In the genomic region with DNA sequence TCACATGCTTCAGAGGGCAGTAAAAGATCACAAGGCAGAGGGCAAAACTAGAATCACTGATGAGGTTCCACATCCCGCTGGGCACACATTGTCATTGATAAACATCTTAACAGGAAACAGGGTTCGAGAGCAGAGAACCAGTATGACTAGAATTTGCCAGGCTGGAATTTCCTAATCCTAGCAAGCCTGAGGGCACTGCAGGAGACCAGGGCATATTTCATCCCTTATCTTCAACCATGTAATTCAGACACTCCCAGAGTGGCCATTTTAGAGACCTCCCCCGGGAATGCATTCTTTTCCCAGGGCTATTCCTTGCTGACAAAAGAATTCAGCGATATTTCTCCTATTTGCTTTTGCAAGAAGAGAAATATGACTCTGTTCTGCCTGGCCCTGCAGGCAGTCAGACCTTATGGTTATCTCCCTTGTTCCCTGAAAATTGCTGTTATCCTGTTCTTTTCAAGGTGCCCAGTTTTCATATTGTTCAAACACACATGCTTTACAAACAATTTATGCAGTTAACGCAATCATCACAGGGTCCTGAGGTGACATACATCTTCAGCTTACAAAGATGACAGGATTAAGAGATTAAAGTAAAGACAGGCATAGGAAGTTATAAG, we compare ENCODE assay signal across 11 cellular contexts. TPM values are rescaled to one million over a fixed set of nuclear protein-coding genes. Genes with fewer than 3 reads are reported as not detected.
DNase-seq lines count a peak whose midpoint lies in the region; ATAC-seq, FAIRE-seq and TF ChIP-seq lines count a peak whose summit lies in the region.
"Not testable (repeated sequence)": the region's sequence is repeated elsewhere in the genome, so short reads cannot be mapped to it uniquely, and the experiment has no call there.
"Had no signal": no experiment of that assay in that cellular context is flagged by ENCODE, and none has a peak within 500 bp of the region (broad histone marks: within the 10 kb centered on the region; RNA-seq: fewer than 3 reads in every experiment).

No MANE protein-coding gene starts in this region.

- H3K36me3 Mint-ChIP-seq in GM23338 (ENCODE audit: low read depth): peaks cover 25% of the 10 kb centered on the region; the same call in 2 of the 3 replicates
- not testable (repeated sequence) for H3K36me3 Mint-ChIP-seq in activated CD4-positive, alpha-beta T cell treated with anti-CD3 and anti-CD28 coated beads, Interleukin-2, amount 10 ng/mL, durations not matched to agents 24 days and 14 days (ENCODE audit: low read depth)

- not testable (repeated sequence) for H3K27ac ChIP-seq in GM23338 (ENCODE audit: low read depth); HEK293 (ENCODE audit: extremely low read depth, low read depth, low read length); OCI-LY7 (ENCODE audit: low read depth, low read length, poor library complexity, severe bottlenecking); K562 (ENCODE audit: extremely low read depth, low read depth, low read length); esophagus muscularis mucosa (replicated peaks in 1 of 4); trophoblast cell (ENCODE audit: low read depth, low read length)

- not testable (repeated sequence) for H2AFZ ChIP-seq in GM23338; OCI-LY7 (ENCODE audit: low read length); K562 (ENCODE audit: low read depth, low read length); trophoblast cell (ENCODE audit: insufficient read depth, low read length, poor library complexity)

- POLR2A ChIA-PET in HEK293 (lab: Yijun Ruan, JAX); K562 (lab: Yijun Ruan, JAX): not testable (repeated sequence)
- POLR2A ChIA-PET in OCI-LY7 (lab: Charles Lee): interaction anchor here (0.7 to 1.0 kb wide), 3 partner anchors 97 to 699 kb away, joined by 3 to 4 read pairs (median 3); no protein-coding TSS in a partner anchor

- not testable (repeated sequence) for H3F3A ChIP-seq in GM23338 (replicated peaks; ENCODE audit: low read depth)

- not testable (repeated sequence) for H4K12ac ChIP-seq in trophoblast cell (ENCODE audit: low read depth, low read length)

- CTCF ChIA-PET in HEK293 (lab: Yijun Ruan, JAX): interaction anchor here (1.5 kb wide), 1 partner anchor 18 kb away, joined by 4 read pairs; no protein-coding TSS in a partner anchor
- CTCF ChIA-PET in OCI-LY7 (lab: Charles Lee; ENCODE audit: unreplicated experiment); K562 (lab: Yijun Ruan, JAX; ENCODE audit: low intra/inter-chr PET ratio): not testable (repeated sequence)

- not testable (repeated sequence) for H2BK12ac ChIP-seq in trophoblast cell (ENCODE audit: low read length)

- WGBS in K562 (ENCODE audit: insufficient coverage, low coverage, missing lambda C conversion rate): 0% methylated on average over 5 of the region's 5 CpGs
- 54% methylated on average over 5 of the region's 5 CpGs for WGBS in esophagus muscularis mucosa
- WGBS in trophoblast cell (ENCODE audit: extremely low coverage, insufficient coverage, insufficient read length): no CpG with 5 or more reads among the region's 5 CpGs

- not testable (repeated sequence) for H3K4me1 Mint-ChIP-seq in GM23338; activated CD4-positive, alpha-beta T cell treated with anti-CD3 and anti-CD28 coated beads, Interleukin-2, amount 10 ng/mL, durations not matched to agents 24 days and 14 days

- H3K18ac ChIP-seq in trophoblast cell (ENCODE audit: low read length): not testable (repeated sequence)

- not testable (repeated sequence) for H3K79me2 ChIP-seq in GM23338 (replicated peaks; ENCODE audit: insufficient read depth); OCI-LY7 (ENCODE audit: insufficient read depth, low read depth, low read length); K562 (ENCODE audit: control insufficient read depth, insufficient read depth, low read length); trophoblast cell (ENCODE audit: control insufficient read depth, insufficient read depth, low read length, poor library complexity)

- not testable (repeated sequence) for ATAC-seq in GM23338, K562

- in situ Hi-C loops in K562 (cut with MboI): not testable (repeated sequence)

- H3K9me2 ChIP-seq in GM23338 (ENCODE audit: insufficient read depth): peaks cover 15% of the 10 kb centered on the region
- not testable (repeated sequence) for H3K9me2 ChIP-seq in OCI-LY7 (ENCODE audit: insufficient read depth, low read length)

- not testable (repeated sequence) for H3K9me3 ChIP-seq in HEK293 (ENCODE audit: control insufficient read depth, insufficient read depth, low read depth, low read length); K562 (replicated peaks; ENCODE audit: control insufficient read depth, insufficient read depth, low read depth, low read length); trophoblast cell (ENCODE audit: insufficient read depth, low read depth, low read length)
- H3K9me3 ChIP-seq in OCI-LY7 (ENCODE audit: low read length): peaks cover 26% of the 10 kb centered on the region; the same call in 1 of the 2 replicates
- H3K9me3 ChIP-seq in esophagus muscularis mucosa: peaks cover 0 to 16% (median 11%) of the 10 kb centered on the region in 4 donors

- H3K4me1 ChIP-seq in GM23338 (ENCODE audit: insufficient read depth); HEK293 (ENCODE audit: control insufficient read depth, insufficient read depth, low read length); OCI-LY7 (ENCODE audit: insufficient read depth, low read length, poor library complexity, severe bottlenecking); K562 (replicated peaks in 1 of 2; ENCODE audit: control insufficient read depth in 2 of 2, insufficient read depth in 2 of 2, low read length in 2 of 2); esophagus muscularis mucosa; trophoblast cell (ENCODE audit: control insufficient read depth in 1 of 2, insufficient read depth in 2 of 2, low read length in 2 of 2): not testable (repeated sequence)

- peak; percentile 24 for DNase-seq in DMS53 (lab: John Stamatoyannopoulos, UW)
- DNase-seq in GM23338 (ENCODE audit: low spot score): peak; percentile 34
- peak; percentile 16 for DNase-seq in OCI-LY7 (ENCODE audit: low spot score)
- DNase-seq in activated CD4-positive, alpha-beta T cell treated with anti-CD3 and anti-CD28 coated beads, Interleukin-2, amount 10 ng/mL, durations not matched to agents 24 days and 14 days: peak; percentile 53
- not testable (repeated sequence) for DNase-seq in K562 (ENCODE audit: extremely low read depth in 1 of 4, low spot score in 3 of 4)
- DNase-seq in esophagus muscularis mucosa (ENCODE audit: extremely low spot score): peak; percentile 37
- peak; percentile 16 to 17 for DNase-seq in trophoblast cell

- H3K9me3 Mint-ChIP-seq in GM23338: peaks cover 45% of the 10 kb centered on the region
- peaks cover 36% of the 10 kb centered on the region for H3K9me3 Mint-ChIP-seq in activated CD4-positive, alpha-beta T cell treated with anti-CD3 and anti-CD28 coated beads, Interleukin-2, amount 10 ng/mL, durations not matched to agents 24 days and 14 days

- H4K20me1 ChIP-seq in GM23338 (replicated peaks; ENCODE audit: insufficient read depth); OCI-LY7 (ENCODE audit: insufficient read depth, low read length); K562 (replicated peaks; ENCODE audit: control insufficient read depth, insufficient read depth, low read length): not testable (repeated sequence)

- not testable (repeated sequence) for FAIRE-seq in K562 (lab: Jason Lieb, UNC)

- H4K91ac ChIP-seq in trophoblast cell (ENCODE audit: low read depth, low read length): not testable (repeated sequence)

- not testable (repeated sequence) for TF ChIP-seq CTCF in GM23338 (conservative IDR thresholded peaks at IDR 0.05; ENCODE audit: low read depth in 2 of 2); HEK293 (tag by site-specific recombination; IDR thresholded peaks at IDR 0.05); OCI-LY7 (conservative IDR thresholded peaks at IDR 0.05; ENCODE audit: low read length); K562 (IDR thresholded peaks at IDR 0.05 in 2 of 3, conservative IDR thresholded peaks at IDR 0.05 in 1 of 3; ENCODE audit: insufficient read depth in 2 of 3, low read depth in 1 of 3, low read length in 3 of 3); esophagus muscularis mucosa (IDR thresholded peaks at IDR 0.05)

- H3K27ac Mint-ChIP-seq in GM23338; activated CD4-positive, alpha-beta T cell treated with anti-CD3 and anti-CD28 coated beads, Interleukin-2, amount 10 ng/mL, durations not matched to agents 24 days and 14 days: not testable (repeated sequence)

- H3K79me1 ChIP-seq in trophoblast cell (ENCODE audit: low read length): not testable (repeated sequence)

- not testable (repeated sequence) for H3K14ac ChIP-seq in trophoblast cell (ENCODE audit: low read length)

- not testable (repeated sequence) for H3K4me2 ChIP-seq in GM23338; OCI-LY7 (ENCODE audit: low read length); K562 (ENCODE audit: insufficient read depth, low read length); trophoblast cell (ENCODE audit: low read length)

- BruUV-seq in OCI-LY7 (replicated peaks; lab: Mats Ljungman, UMichigan); K562 (replicated peaks; lab: Mats Ljungman, UMichigan): not testable (repeated sequence)

- H2BK5ac ChIP-seq in trophoblast cell (ENCODE audit: low read depth, low read length, poor library complexity): not testable (repeated sequence)

- TF ChIP-seq EP300 in K562 (IDR thresholded peaks at IDR 0.05; ENCODE audit: low read length): peak; percentile 16; the same call in 1 of the 2 replicates
- TF ChIP-seq EP300 in esophagus muscularis mucosa (IDR thresholded peaks at IDR 0.05): not testable (repeated sequence)

- not testable (repeated sequence) for H3K36me3 ChIP-seq in GM23338 (ENCODE audit: insufficient read depth); HEK293 (ENCODE audit: control insufficient read depth in 2 of 2, insufficient read depth in 1 of 2, low read length in 2 of 2); OCI-LY7 (ENCODE audit: insufficient read depth, low read length); K562 (ENCODE audit: control insufficient read depth, insufficient read depth, low read length); esophagus muscularis mucosa; trophoblast cell (ENCODE audit: control insufficient read depth in 1 of 2, insufficient read depth in 2 of 2, low read length in 2 of 2)

- H3K9ac ChIP-seq in K562 (ENCODE audit: insufficient read depth in 1 of 2, low read depth in 2 of 2, low read length in 2 of 2); trophoblast cell (ENCODE audit: low read length): not testable (repeated sequence)

- not testable (repeated sequence) for H3K23ac ChIP-seq in trophoblast cell (ENCODE audit: low read length)

- not testable (repeated sequence) for H2AK5ac ChIP-seq in trophoblast cell (ENCODE audit: low read length)

- H3K4me3 Mint-ChIP-seq in GM23338; activated CD4-positive, alpha-beta T cell treated with anti-CD3 and anti-CD28 coated beads, Interleukin-2, amount 10 ng/mL, durations not matched to agents 24 days and 14 days: not testable (repeated sequence)

- TF ChIP-seq RAD21 in K562 (CRISPR knock-in tag; conservative IDR thresholded peaks at IDR 0.05 in 1 of 2, IDR thresholded peaks at IDR 0.05 in 1 of 2): not testable (repeated sequence)

- H2BK120ac ChIP-seq in trophoblast cell (ENCODE audit: insufficient read depth, low read length, poor library complexity): not testable (repeated sequence)

- H3K9me1 ChIP-seq in K562 (ENCODE audit: control insufficient read depth, insufficient read depth, low read length): not testable (repeated sequence)

- H3K27me3 ChIP-seq in GM23338 (ENCODE audit: insufficient read depth); K562 (ENCODE audit: control insufficient read depth in 2 of 2, insufficient read depth in 2 of 2, low read length in 2 of 2); trophoblast cell (ENCODE audit: insufficient read depth, low read length): not testable (repeated sequence)
- H3K27me3 ChIP-seq in esophagus muscularis mucosa: peaks cover 0 to 21% (median 0%) of the 10 kb centered on the region in 4 donors

- H3K27me3 Mint-ChIP-seq in GM23338 (ENCODE audit: insufficient read depth, low read depth, poor library complexity): not testable (repeated sequence)
- H3K27me3 Mint-ChIP-seq in activated CD4-positive, alpha-beta T cell treated with anti-CD3 and anti-CD28 coated beads, Interleukin-2, amount 10 ng/mL, durations not matched to agents 24 days and 14 days: peaks cover 56% of the 10 kb centered on the region

- TF ChIP-seq POLR2A in K562 (conservative IDR thresholded peaks at IDR 0.05); esophagus muscularis mucosa (IDR thresholded peaks at IDR 0.05; ENCODE audit: low read depth): not testable (repeated sequence)

- intact Hi-C loops in OCI-LY7 (cut with micrococcal nuclease; ENCODE audit: unreplicated experiment); activated CD4-positive, alpha-beta T cell treated with anti-CD3 and anti-CD28 coated beads, Interleukin-2, amount 10 ng/mL, durations not matched to agents 24 days and 14 days (cut with micrococcal nuclease); K562 (cut with micrococcal nuclease); esophagus muscularis mucosa (cut with DNase I): not testable (repeated sequence)

- H3K4me3 ChIP-seq in GM23338; HEK293 (ENCODE audit: low read depth, low read length); OCI-LY7 (ENCODE audit: low read depth, low read length, poor library complexity, severe bottlenecking); K562; esophagus muscularis mucosa; trophoblast cell (ENCODE audit: low read depth, low read length): not testable (repeated sequence)

- H3K4ac ChIP-seq in trophoblast cell (ENCODE audit: low read depth, low read length): not testable (repeated sequence)

- not testable (repeated sequence) for H4K8ac ChIP-seq in trophoblast cell (ENCODE audit: low read depth, low read length)

RNA-seq across cellular contexts. Expression of a gene that starts 25.4 kb away (rescaled TPM):
- 32.1 and 37.6 TPM in 2 replicates for total RNA-seq in GM23338 (2014; rRNA removed; shearing (Covaris generic))
- polyA plus RNA-seq in GM23338 (2016; fragmentation: Nextera tagmentation; extraction: Ambion mirVana) (19.8 and 22.0 TPM in 2 replicates), K562 (2011; rRNA removed) (0.15 and 0.71 TPM in 2 replicates), K562 (2014; fragmentation: Illumina TruSeq; extraction: Trizol) (0.80 and 1.2 TPM in 2 replicates), K562 (2014; fragmentation: Nextera tagmentation; extraction: Ambion mirVana) (under 1 TPM; 0.07 to 0.18 TPM), K562 (2014; rRNA removed) (0.41 and 1.8 TPM in 2 replicates)
- 117 and 139 TPM in 2 replicates for total RNA-seq in OCI-LY7 (2014; rRNA removed; shearing (Covaris generic))
- total RNA-seq in OCI-LY7 (2022) (74.5 and 78.5 TPM in 2 replicates), K562 (2014; rRNA removed) (0.68 and 3.0 TPM in 2 replicates), K562 (2014; rRNA removed; fragmentation: Illumina TruSeq; extraction: Trizol) (0.35 and 0.51 TPM in 2 replicates), K562 (2015; rRNA removed; fragmentation: Illumina TruSeq; extraction: Trizol) (0.51 and 0.98 TPM in 2 replicates), K562 (2021) (0.66 and 1.1 TPM in 2 replicates), esophagus muscularis mucosa (10 to 100 TPM; 38.6 to 95.8 (median 61.7) TPM)
- total RNA-seq in activated CD4-positive, alpha-beta T cell treated with anti-CD3 and anti-CD28 coated beads, Interleukin-2, amount 10 ng/mL, durations not matched to agents 24 days and 14 days: 4.7 and 6.2 TPM in 2 replicates
- total RNA-seq in K562 (2011; cell fraction: chromatin; rRNA removed; ENCODE audit: low replicate concordance): not detected in 2 replicates
- not detected in 2 replicates for total RNA-seq in K562 (2011; cell fraction: nucleolus; rRNA removed)
- total RNA-seq in K562 (2011; cell fraction: nucleoplasm; rRNA removed): 0.76 TPM in 1 of 2 replicates, not detected in the other
- 0.22 and 0.86 TPM in 2 replicates for polyA plus RNA-seq in K562 (2011; cell fraction: cytosol; rRNA removed)
- 0.33 TPM in 1 of 2 replicates, not detected in the other for polyA plus RNA-seq in K562 (2011; cell fraction: nucleus; rRNA removed)
- 1.5 and 2.2 TPM in 2 replicates for polyA plus RNA-seq in K562 (2012)
- polyA minus RNA-seq in K562 (2011; rRNA and poly(A)+ RNA removed): 0.63 TPM in 1 of 2 replicates, not detected in the other
- polyA minus RNA-seq in K562 (2011; cell fraction: cytosol; rRNA and poly(A)+ RNA removed): not detected in 2 replicates
- not detected in 2 replicates for polyA minus RNA-seq in K562 (2011; cell fraction: nucleus; rRNA and poly(A)+ RNA removed)
- 13.8 and 14.0 TPM in 2 replicates for polyA plus RNA-seq in trophoblast cell (2013)
- total RNA-seq: A172, Caco-2 had no signal
- polyA plus RNA-seq: A549 had no signal

RNA-seq across cellular contexts. Expression of a gene that starts 27.8 kb away (rescaled TPM):
- total RNA-seq in GM23338 (2014; rRNA removed; shearing (Covaris generic)): 6.6 and 6.9 TPM in 2 replicates
- polyA plus RNA-seq in GM23338 (2016; fragmentation: Nextera tagmentation; extraction: Ambion mirVana) (3.9 and 4.1 TPM in 2 replicates), K562 (2011; rRNA removed) (0.05 and 0.74 TPM in 2 replicates), K562 (2014; fragmentation: Illumina TruSeq; extraction: Trizol) (0.56 and 1.8 TPM in 2 replicates), K562 (2014; fragmentation: Nextera tagmentation; extraction: Ambion mirVana) (under 1 TPM; 0.46 to 0.49 TPM), K562 (2014; rRNA removed) (0.45 and 0.93 TPM in 2 replicates)
- total RNA-seq in OCI-LY7 (2014; rRNA removed; shearing (Covaris generic)): 306 and 388 TPM in 2 replicates
- total RNA-seq in OCI-LY7 (2022) (253 and 256 TPM in 2 replicates), K562 (2014; rRNA removed) (0.23 TPM in 1 of 2 replicates, not detected in the other), K562 (2014; rRNA removed; fragmentation: Illumina TruSeq; extraction: Trizol) (0.55 TPM in 1 of 2 replicates, not detected in the other), K562 (2015; rRNA removed; fragmentation: Illumina TruSeq; extraction: Trizol) (0.30 and 0.51 TPM in 2 replicates), K562 (2021) (0.60 and 1.2 TPM in 2 replicates), esophagus muscularis mucosa (10 to 100 TPM; 28.5 to 91.3 (median 65.9) TPM)
- 38.5 and 42.6 TPM in 2 replicates for total RNA-seq in activated CD4-positive, alpha-beta T cell treated with anti-CD3 and anti-CD28 coated beads, Interleukin-2, amount 10 ng/mL, durations not matched to agents 24 days and 14 days
- total RNA-seq in K562 (2011; cell fraction: chromatin; rRNA removed; ENCODE audit: low replicate concordance): not detected in 2 replicates
- total RNA-seq in K562 (2011; cell fraction: nucleolus; rRNA removed): not detected in 2 replicates
- not detected in 2 replicates for total RNA-seq in K562 (2011; cell fraction: nucleoplasm; rRNA removed)
- 0.55 and 0.88 TPM in 2 replicates for polyA plus RNA-seq in K562 (2011; cell fraction: cytosol; rRNA removed)
- polyA plus RNA-seq in K562 (2011; cell fraction: nucleus; rRNA removed): 0.64 TPM in 1 of 2 replicates, not detected in the other
- polyA plus RNA-seq in K562 (2012): 0.75 and 0.79 TPM in 2 replicates
- polyA minus RNA-seq in K562 (2011; rRNA and poly(A)+ RNA removed): 0.21 TPM in 1 of 2 replicates, not detected in the other
- not detected in 2 replicates for polyA minus RNA-seq in K562 (2011; cell fraction: cytosol; rRNA and poly(A)+ RNA removed)
- polyA minus RNA-seq in K562 (2011; cell fraction: nucleus; rRNA and poly(A)+ RNA removed): under 0.01 TPM in 1 of 2 replicates, not detected in the other
- polyA plus RNA-seq in trophoblast cell (2013): 4.8 and 5.8 TPM in 2 replicates
- total RNA-seq: Caco-2 had no signal
